8 cellular contexts compared by ENCODE assay signal in genomic region chr4:176789955-176790354, GRCh38. TPM values are rescaled to one million over a fixed set of nuclear protein-coding genes. Genes with fewer than 3 reads are reported as not detected.
DNase-seq lines count a peak whose midpoint lies in the region; ATAC-seq and TF ChIP-seq lines count a peak whose summit lies in the region.

No MANE protein-coding gene starts in this region.

- no peaks in the 10 kb centered on the region for H3K9me3 Mint-ChIP-seq in glutamatergic neuron (ENCODE audit: unreplicated experiment)
- no peaks in the 10 kb centered on the region for H3K9me3 Mint-ChIP-seq in CD8-positive, alpha-beta T cell

- H3F3A ChIP-seq in SU-DHL-6 (ENCODE audit: insufficient read depth) = no peaks in the 10 kb centered on the region

- H3K4me1 Mint-ChIP-seq in glutamatergic neuron (ENCODE audit: low read depth, unreplicated experiment) = no peaks in the 10 kb centered on the region
- peaks cover 6% of the 10 kb centered on the region for H3K4me1 Mint-ChIP-seq in CD8-positive, alpha-beta T cell (ENCODE audit: low read depth)

- DNase-seq in EH (ENCODE audit: low read depth) = peak; percentile 93
- peak; percentile 69 for DNase-seq in GM20000 (ENCODE audit: low spot score)
- DNase-seq in HL-60 (ENCODE audit: low read depth in 1 of 2, low spot score in 1 of 2) = peak in 1 of 2 experiments; percentile 10
- DNase-seq in glutamatergic neuron = no peak
- peak; percentile 85 for DNase-seq in stromal cell of bone marrow (ENCODE audit: low read depth)
- no peak for DNase-seq in activated CD8-positive, alpha-beta memory T cell treated with anti-CD3 and anti-CD28 coated beads, Interleukin-2, amount 50 U/mL, for 4 hours
- no peak for DNase-seq in CD8-positive, alpha-beta T cell

- CTCF ChIA-PET in CD8-positive, alpha-beta T cell (lab: Charles Lee) = no interaction called here

- no peak overlapping the region for H3K9ac ChIP-seq in SU-DHL-6 (ENCODE audit: low read length)

- TF ChIP-seq CTCF in GM20000 (IDR thresholded peaks at IDR 0.05; ENCODE audit: extremely low read depth, missing control alignments) (peak; percentile 56), HL-60 (IDR thresholded peaks at IDR 0.05; ENCODE audit: insufficient read depth, low read length) (peak; percentile 49), SU-DHL-6 (IDR thresholded peaks at IDR 0.05; ENCODE audit: insufficient read depth, low read length, poor library complexity, severe bottlenecking) (peak; percentile 56), glutamatergic neuron (IDR thresholded peaks at IDR 0.05; ENCODE audit: partially characterized antibody, unreplicated experiment) (peak; percentile 66)
- no peak for TF ChIP-seq CTCF in CD8-positive, alpha-beta T cell (IDR thresholded peaks at IDR 0.05)

- no peaks in the 10 kb centered on the region for H3K9me3 ChIP-seq in SU-DHL-6 (ENCODE audit: insufficient read depth, low read length)
- H3K9me3 ChIP-seq in CD8-positive, alpha-beta T cell (ENCODE audit: low read length) = no peaks in the 10 kb centered on the region

- H3K4me3 ChIP-seq in HL-60 (replicated peaks; ENCODE audit: insufficient read depth, low read length) (no peak overlapping the region), SU-DHL-6 (ENCODE audit: insufficient read depth, low read length, poor library complexity, severe bottlenecking) (no peak overlapping the region)
- no peak overlapping the region for H3K4me3 ChIP-seq in CD8-positive, alpha-beta T cell (ENCODE audit: low read depth, low read length)

- no peaks in the 10 kb centered on the region for H3K36me3 Mint-ChIP-seq in glutamatergic neuron (ENCODE audit: unreplicated experiment)
- no peaks in the 10 kb centered on the region for H3K36me3 Mint-ChIP-seq in CD8-positive, alpha-beta T cell

- no peaks in the 10 kb centered on the region for H3K79me2 ChIP-seq in SU-DHL-6 (ENCODE audit: insufficient read depth, low read length)

- intact Hi-C loops in CD8-positive, alpha-beta T cell (cut with DNase I, micrococcal nuclease) = no loop called here

- ATAC-seq in CD8-positive, alpha-beta T cell = no peak

- H3K4me2 ChIP-seq in SU-DHL-6 (ENCODE audit: low read depth, low read length, poor library complexity, severe bottlenecking) = no peak overlapping the region

- no peak overlapping the region for H2AFZ ChIP-seq in SU-DHL-6 (ENCODE audit: low read depth, low read length, severe bottlenecking)

- no peaks in the 10 kb centered on the region for H3K9me2 ChIP-seq in SU-DHL-6 (replicated peaks; ENCODE audit: insufficient read depth, low read length)

- peaks cover 5% of the 10 kb centered on the region for H3K27me3 Mint-ChIP-seq in glutamatergic neuron (ENCODE audit: unreplicated experiment)
- peaks cover 35% of the 10 kb centered on the region for H3K27me3 Mint-ChIP-seq in CD8-positive, alpha-beta T cell (ENCODE audit: low read depth)

- H3K27ac ChIP-seq in HL-60 (replicated peaks) (no peak overlapping the region), SU-DHL-6 (ENCODE audit: low read depth, low read length) (no peak overlapping the region)
- H3K27ac ChIP-seq in CD8-positive, alpha-beta T cell (ENCODE audit: low read depth, low read length) = no peak overlapping the region

- H3K4me3 Mint-ChIP-seq in glutamatergic neuron (ENCODE audit: unreplicated experiment) = no peak overlapping the region
- H3K4me3 Mint-ChIP-seq in CD8-positive, alpha-beta T cell = no peak overlapping the region

- H4K20me1 ChIP-seq in SU-DHL-6 (ENCODE audit: low read depth, low read length) = no peaks in the 10 kb centered on the region

- H3K27ac Mint-ChIP-seq in glutamatergic neuron (ENCODE audit: unreplicated experiment) = no peak overlapping the region
- H3K27ac Mint-ChIP-seq in CD8-positive, alpha-beta T cell = no peak overlapping the region

- H3K27me3 ChIP-seq in HL-60 (ENCODE audit: insufficient read depth, poor library complexity, severe bottlenecking) (peaks cover 40% of the 10 kb centered on the region), SU-DHL-6 (ENCODE audit: low read length) (no peaks in the 10 kb centered on the region)
- H3K27me3 ChIP-seq in CD8-positive, alpha-beta T cell (ENCODE audit: insufficient read depth, low read length) = no peaks in the 10 kb centered on the region

- H3K36me3 ChIP-seq in SU-DHL-6 (ENCODE audit: low read length) = no peaks in the 10 kb centered on the region
- H3K36me3 ChIP-seq in CD8-positive, alpha-beta T cell (ENCODE audit: insufficient read depth, low read length) = no peaks in the 10 kb centered on the region

- no peaks in the 10 kb centered on the region for H3K4me1 ChIP-seq in CD8-positive, alpha-beta T cell (ENCODE audit: insufficient read depth, low read length)

- POLR2A ChIA-PET in CD8-positive, alpha-beta T cell (lab: Charles Lee) = no interaction called here

RNA-seq across cellular contexts. Expression of gene VEGFC, which starts 2.8 kb away (rescaled TPM):
- not detected for total RNA-seq in glutamatergic neuron (ENCODE audit: unreplicated experiment)
- total RNA-seq in CD8-positive, alpha-beta T cell = not detected

Comparison
In these comparisons a context has a peak if more than half of its experiments do, and no peak if none do; other contexts are left out.
1. DNase-seq: peak in EH (single experiment), GM20000 (single experiment) and stromal cell of bone marrow (single experiment); none in glutamatergic neuron (single experiment), activated CD8-positive, alpha-beta memory T cell treated with anti-CD3 and anti-CD28 coated beads, Interleukin-2, amount 50 U/mL, for 4 hours (single experiment) and CD8-positive, alpha-beta T cell (0 of 7).